ENCODE assay signal across 13 cellular contexts in the genomic region with DNA sequence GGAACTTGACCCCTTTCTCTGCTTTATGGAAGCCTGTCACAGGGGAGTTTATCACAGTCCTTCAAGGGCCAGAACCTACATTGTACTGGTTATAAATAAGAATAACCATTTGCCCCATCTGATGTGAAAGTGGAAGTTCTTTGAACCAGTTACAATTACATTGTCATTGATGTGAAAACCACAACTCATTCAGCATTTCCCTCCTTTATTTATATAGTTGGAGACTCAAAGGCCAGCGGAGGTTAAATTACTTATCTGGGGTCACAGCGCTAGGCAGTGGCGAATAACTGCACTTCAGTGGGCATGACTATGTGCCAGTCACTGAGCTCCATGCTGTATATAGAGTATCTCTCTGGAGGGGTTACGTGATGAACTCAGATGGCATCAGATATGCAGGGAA.
DNase-seq lines count a peak whose midpoint lies in the region; ATAC-seq, FAIRE-seq and TF ChIP-seq lines count a peak whose summit lies in the region.
"Had no signal": no experiment of that assay in that cellular context is flagged by ENCODE, and none has a peak within 500 bp of the region (broad histone marks: within the 10 kb centered on the region; RNA-seq: fewer than 3 reads in every experiment).

No MANE protein-coding gene starts in this region.

- no peak for TF ChIP-seq POLR2A in GM12878 (IDR thresholded peaks at IDR 0.05; ENCODE audit: low read depth, low read length)
- no peak for TF ChIP-seq POLR2A in ovary (IDR thresholded peaks at IDR 0.05)

- TF ChIP-seq CTCF in GM12878 (IDR thresholded peaks at IDR 0.05 in 2 of 3, conservative IDR thresholded peaks at IDR 0.05 in 1 of 3; ENCODE audit: control insufficient read depth in 2 of 3, extremely low read depth in 1 of 3, insufficient read depth in 1 of 3, low read depth in 3 of 3, low read length in 3 of 3), result peak in 2 of 3 experiments; percentile 23 to 26; a peak in 2 of 6 replicates
- no peak for TF ChIP-seq CTCF in ovary (IDR thresholded peaks at IDR 0.05)

- in situ Hi-C loops in GM12878 (cut with MboI), result no loop called here

- POLR2A ChIA-PET in GM12878 (lab: Charles Lee), result interaction anchor here (0.5 kb wide), 1 partner anchor 10 kb away, joined by 3 read pairs; no protein-coding TSS in a partner anchor

- SMC1A ChIA-PET in GM12878 (lab: Charles Lee; ENCODE audit: uncharacterized antibody, unreplicated experiment), result interaction anchor here (1.1 to 1.6 kb wide), 4 partner anchors 21 to 158 kb away, joined by 3 to 8 read pairs (median 4); no protein-coding TSS in a partner anchor

- H3K4me3 ChIP-seq in GM12878 (no peak overlapping the region), ovary (no peak overlapping the region)

- no peak overlapping the region for H2AFZ ChIP-seq in GM12878 (ENCODE audit: control insufficient read depth, low read depth, low read length)

- TF ChIP-seq RAD21 in GM12878 (IDR thresholded peaks at IDR 0.05; ENCODE audit: insufficient read depth, low read depth, low read length), result peak; percentile 48

- TF ChIP-seq EP300 in GM12878 (IDR thresholded peaks at IDR 0.05; ENCODE audit: borderline replicate concordance in 1 of 2, control insufficient read depth in 1 of 2, low read depth in 2 of 2, low read length in 2 of 2), result no peak
- no peak for TF ChIP-seq EP300 in ovary (IDR thresholded peaks at IDR 0.05)

- WGBS in GM12878 (ENCODE audit: insufficient coverage, insufficient replicate concordance, low lambda C conversion rate, missing lambda C conversion rate), result 22% methylated on average over 4 of the region's 4 CpGs
- 64 to 79% (median 70%) methylated on average over 4 of the region's 4 CpGs for WGBS in ovary, 3 donors

- no peak overlapping the region for H3K9ac ChIP-seq in GM12878 (ENCODE audit: control insufficient read depth, insufficient read depth, low read length)

- no TSS peak for BruUV-seq in GM12878 (replicated peaks; lab: Mats Ljungman, UMichigan)

- peak; percentile 78 for FAIRE-seq in GM12878 (lab: Jason Lieb, UNC)

- no peaks in the 10 kb centered on the region for H3K27me3 ChIP-seq in GM12878 (replicated peaks in 1 of 2; ENCODE audit: control insufficient read depth in 2 of 2, insufficient read depth in 2 of 2, low read length in 1 of 2)
- no peaks in the 10 kb centered on the region for H3K27me3 ChIP-seq in ovary

- RAD21 ChIA-PET in GM12878 (lab: Charles Lee; ENCODE audit: unreplicated experiment), result interaction anchor here (0.8 to 1.2 kb wide), 4 partner anchors 55 to 374 kb away, joined by 3 to 4 read pairs (median 3); partner anchors contain the start of gene TBC1D5

- intact Hi-C loops in GM12878 (cut with micrococcal nuclease; ENCODE audit: unreplicated experiment), result no loop called here
- intact Hi-C loops in ovary (cut with DNase I), result no loop called here

- ATAC-seq in GM18861 (IDR thresholded peaks at IDR 0.05; ENCODE audit: unreplicated experiment), result peak; percentile 82
- peak; percentile 75 for ATAC-seq in GM21717 (IDR thresholded peaks at IDR 0.05; ENCODE audit: unreplicated experiment)
- peak; percentile 49 for ATAC-seq in HG03196 (IDR thresholded peaks at IDR 0.05; ENCODE audit: unreplicated experiment)
- peak; percentile 89 for ATAC-seq in GM12878
- no peak for ATAC-seq in GM19467 (IDR thresholded peaks at IDR 0.05; ENCODE audit: unreplicated experiment)

- peak; percentile 20 for DNase-seq in GM12878 (ENCODE audit: low read depth, low spot score)
- no peak for DNase-seq in ecto neural progenitor cell (ENCODE audit: low spot score)
- no peak for DNase-seq in substantia nigra (lab: John Stamatoyannopoulos, UW)
- DNase-seq in ovary, result no peak
- DNase-seq: C1 segment of cervical spinal cord; central memory CD4-positive, alpha-beta T cell; HFFc6; NCI-H1417 treated with DMSO at 0.1 percent for 48 hours; nephron progenitor cell had no signal

- H4K20me1 ChIP-seq in GM12878 (ENCODE audit: control insufficient read depth, insufficient read depth), result no peaks in the 10 kb centered on the region

- H3K9me3 ChIP-seq in GM12878 (replicated peaks; ENCODE audit: control insufficient read depth, insufficient read depth, low read length) (no peaks in the 10 kb centered on the region), ovary (no peaks in the 10 kb centered on the region)

- H3K36me3 ChIP-seq in GM12878 (ENCODE audit: control insufficient read depth in 2 of 2, insufficient read depth in 2 of 2, low read length in 1 of 2) (no peaks in the 10 kb centered on the region), ovary (no peaks in the 10 kb centered on the region)

- H3K79me2 ChIP-seq in GM12878 (ENCODE audit: control insufficient read depth, insufficient read depth, low read length), result no peaks in the 10 kb centered on the region

- H3K4me1 ChIP-seq in GM12878 (ENCODE audit: control insufficient read depth, insufficient read depth, low read length) (no peaks in the 10 kb centered on the region), ovary (ENCODE audit: insufficient read depth) (no peaks in the 10 kb centered on the region)

- no peak overlapping the region for H3K27ac ChIP-seq in GM12878 (ENCODE audit: control insufficient read depth, insufficient read depth)
- H3K27ac ChIP-seq in substantia nigra (ENCODE audit: low read depth, low read length, poor library complexity, severe bottlenecking), result no peak overlapping the region
- no peak overlapping the region for H3K27ac ChIP-seq in ovary

- CTCF ChIA-PET in GM12878 (lab: Yijun Ruan, JAX), result interaction anchor here (0.6 to 1.7 kb wide), 12 partner anchors 14 to 389 kb away, joined by 3 to 10 read pairs (median 4); no protein-coding TSS in a partner anchor

- H3K4me2 ChIP-seq in GM12878 (ENCODE audit: control insufficient read depth, insufficient read depth), result no peak overlapping the region

TF ChIP-seq in GM12878, 131 proteins besides CTCF, POLR2A, EP300 and RAD21:
- TF ChIP-seq EGR1 (IDR thresholded peaks at IDR 0.05; ENCODE audit: borderline replicate concordance in 1 of 2, low read depth in 2 of 2, low read length in 2 of 2), result no peak
- no peak for TF ChIP-seq SPI1 (IDR thresholded peaks at IDR 0.05; ENCODE audit: borderline replicate concordance, insufficient read depth, low read depth, low read length)
- no peak for TF ChIP-seq FOS (IDR thresholded peaks at IDR 0.05; ENCODE audit: borderline replicate concordance, extremely low read depth, insufficient read length)
- no peak for TF ChIP-seq PAX5 (IDR thresholded peaks at IDR 0.05; ENCODE audit: borderline replicate concordance, low read depth, low read length)
- TF ChIP-seq SMC3 (IDR thresholded peaks at IDR 0.05; ENCODE audit: borderline replicate concordance, low read length), result peak; percentile 26; the same call in 1 of the 2 replicates
- no peak for TF ChIP-seq IKZF2 (IDR thresholded peaks at IDR 0.05)
- TF ChIP-seq RBBP5 (conservative IDR thresholded peaks at IDR 0.05), result no peak
- TF ChIP-seq WRNIP1 (IDR thresholded peaks at IDR 0.05; ENCODE audit: borderline replicate concordance, low read depth, low read length), result no peak
- 0 out of 2 replicates have a peak, but pooled peaks have one; percentile 24 for TF ChIP-seq ATF7 (IDR thresholded peaks at IDR 0.05; ENCODE audit: low read depth)
- peak; percentile 79 for TF ChIP-seq NR2F1 (conservative IDR thresholded peaks at IDR 0.05)
- no peak for TF ChIP-seq ETV6 (conservative IDR thresholded peaks at IDR 0.05 in 1 of 2, IDR thresholded peaks at IDR 0.05 in 1 of 2; ENCODE audit: borderline replicate concordance in 1 of 2, low read depth in 1 of 2)
- TF ChIP-seq CHD4 (IDR thresholded peaks at IDR 0.05), result no peak
- no peak for TF ChIP-seq BHLHE40 (IDR thresholded peaks at IDR 0.05; ENCODE audit: borderline replicate concordance in 1 of 2, low read depth in 2 of 2, low read length in 1 of 2)
- peak; percentile 53; the same call in 1 of the 2 replicates for TF ChIP-seq RUNX3 (IDR thresholded peaks at IDR 0.05; ENCODE audit: low read length)
TF ChIP-seq in GM12878: peak in this region for 4.

Comparison
In these comparisons a context has a peak if more than half of its experiments do, and no peak if none do; other contexts are left out.
1. CTCF ChIP-seq: peak in GM12878 (2 of 3); none in ovary (0 of 3).